Comparison of ENCODE assay signal across 14 cellular contexts in the genomic region with DNA sequence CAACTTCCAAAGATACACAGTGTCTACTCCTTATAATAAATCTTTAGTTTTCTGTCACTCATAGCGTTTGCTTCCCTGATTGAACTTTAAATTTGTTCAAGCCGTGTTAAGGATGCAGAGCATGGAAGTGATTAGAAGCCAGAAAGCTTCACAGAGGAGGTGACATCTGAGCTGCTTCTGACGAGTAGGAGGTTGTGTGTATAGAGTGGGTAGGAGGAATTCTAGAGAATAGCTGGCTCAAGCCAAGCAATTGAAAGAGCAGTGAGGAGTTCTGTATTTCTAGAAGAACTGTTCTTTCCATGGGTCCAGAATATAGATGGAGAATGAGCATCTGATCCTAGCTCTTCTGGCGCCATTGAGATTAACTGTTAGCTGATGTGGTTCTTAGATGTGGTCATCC.
"Had no signal": no experiment of that assay in that cellular context is flagged by ENCODE, and none has a peak within 500 bp of the region (broad histone marks: within the 10 kb centered on the region; RNA-seq: fewer than 3 reads in every experiment).

No MANE protein-coding gene starts in this region.

- H3K27ac ChIP-seq: colonic mucosa, neutrophil, thyroid gland, WERI-Rb-1 had no signal

- H3K27me3 ChIP-seq: colonic mucosa, neutrophil, pancreas, thyroid gland had no signal

- DNase-seq: activated CD4-positive, alpha-beta T cell treated with anti-CD3 and anti-CD28 coated beads, Interleukin-2, amount 50 U/mL, for 4 hours; activated gamma-delta T cell treated with Interleukin-2 at 50 U/mL for 16 hours; central memory CD4-positive, alpha-beta T cell; colonic mucosa; kidney glomerular epithelial cell; mesenchymal stem cell; naive thymus-derived CD4-positive, alpha-beta T cell; pancreas; retina; T-helper 17 cell; thyroid gland; WERI-Rb-1 had no signal

- H3K4me3 ChIP-seq: colonic mucosa, pancreas, thyroid gland had no signal

- H3K27ac Mint-ChIP-seq: activated naive CD8-positive, alpha-beta T cell; naive thymus-derived CD4-positive, alpha-beta T cell had no signal

- H3K4me3 Mint-ChIP-seq: activated naive CD8-positive, alpha-beta T cell; naive thymus-derived CD4-positive, alpha-beta T cell; T-helper 17 cell had no signal

- H3K9me3 ChIP-seq: colonic mucosa, neutrophil, pancreas, thyroid gland had no signal

- H3K4me1 ChIP-seq: colonic mucosa had no signal

- H3K36me3 ChIP-seq: colonic mucosa, pancreas, thyroid gland had no signal

- ATAC-seq: naive thymus-derived CD4-positive, alpha-beta T cell; T-helper 17 cell had no signal

- H3K27me3 Mint-ChIP-seq: activated naive CD8-positive, alpha-beta T cell; naive thymus-derived CD4-positive, alpha-beta T cell; T-helper 17 cell had no signal
